In genomic region chr6:32609731-32610640, GRCh38 we compare ENCODE assay signal across 8 cellular contexts. TPM values are rescaled to one million over a fixed set of nuclear protein-coding genes. Genes with fewer than 3 reads are reported as not detected.
DNase-seq lines count a peak whose midpoint lies in the region; ATAC-seq and TF ChIP-seq lines count a peak whose summit lies in the region.

No MANE protein-coding gene starts in this region.

- peak; percentile 59 for DNase-seq in activated CD8-positive, alpha-beta memory T cell treated with anti-CD3 and anti-CD28 coated beads for 24 hours
- no peak for DNase-seq in activated CD8-positive, alpha-beta memory T cell treated with anti-CD3 and anti-CD28 coated beads, Interleukin-2, amount 50 U/mL, for 48 hours
- DNase-seq in HEK293T (ENCODE audit: extremely low spot score) (peak; percentile 92), UCSD-AML1 (lab: John Stamatoyannopoulos, UW; ENCODE audit: unreplicated experiment) (peak; percentile 19), dedifferentiated amniotic fluid mesenchymal stem cell (ENCODE audit: extremely low spot score) (peak; percentile 66), left lobe of liver (ENCODE audit: low spot score) (no peak)
- peak; percentile 13 to 26 for DNase-seq in stimulated activated CD8-positive, alpha-beta memory T cell treated with anti-CD3 and anti-CD28 coated beads, Interleukin-15, amount 100 ng/mL, for 4 hours (ENCODE audit: low read depth in 2 of 2)

- no peak for TF ChIP-seq CTCF in Loucy (conservative IDR thresholded peaks at IDR 0.05; ENCODE audit: low read length)

- no peaks in the 10 kb centered on the region for H3K79me2 ChIP-seq in Loucy (ENCODE audit: insufficient read depth, low read length)

- no peaks in the 10 kb centered on the region for H3F3A ChIP-seq in Loucy (ENCODE audit: low read depth)

- no peaks in the 10 kb centered on the region for H3K9me2 ChIP-seq in Loucy (replicated peaks; ENCODE audit: low read depth, low read length)

- H3K36me3 ChIP-seq in Loucy (ENCODE audit: insufficient read depth, low read length) = no peaks in the 10 kb centered on the region

- H3K9me3 ChIP-seq in Loucy (ENCODE audit: insufficient read depth, low read depth, low read length) = no peaks in the 10 kb centered on the region

- POLR2A ChIA-PET in HEK293T (lab: Yijun Ruan, JAX) = no interaction called here

- H3K4me3 ChIP-seq in Loucy (ENCODE audit: low read length, poor library complexity, severe bottlenecking) = peak overlapping the region; percentile 51

- CTCF ChIA-PET in HEK293T (lab: Yijun Ruan, JAX) = interaction anchor here (0.6 to 0.7 kb wide), 2 partner anchors 13 to 90 kb away, joined by 3 to 4 read pairs; no protein-coding TSS in a partner anchor

- peak overlapping the region; percentile 69 for H3K4me2 ChIP-seq in Loucy (ENCODE audit: low read depth, low read length, poor library complexity, severe bottlenecking)

- peaks cover 27% of the 10 kb centered on the region for H3K27me3 ChIP-seq in Loucy (ENCODE audit: insufficient read depth, low read length, poor library complexity, severe bottlenecking)

- peak; percentile 88 for ATAC-seq in left lobe of liver

- H3K4me1 ChIP-seq in Loucy (ENCODE audit: insufficient read depth, low read length, poor library complexity, severe bottlenecking) = peaks cover 3% of the 10 kb centered on the region

- no peak overlapping the region for H3K9ac ChIP-seq in Loucy (ENCODE audit: low read depth, low read length, poor library complexity, severe bottlenecking)

- H4K20me1 ChIP-seq in Loucy (ENCODE audit: insufficient read depth, low read length, poor library complexity, severe bottlenecking) = no peaks in the 10 kb centered on the region

- H2AFZ ChIP-seq in Loucy (ENCODE audit: low read length) = peak overlapping the region; percentile 76

TF ChIP-seq in HEK293T, 16 proteins besides CTCF, POLR2A, EP300 and RAD21:
- TF ChIP-seq FOXK2 (IDR thresholded peaks at IDR 0.05) (no peak), BHLHE40 (IDR thresholded peaks at IDR 0.05; ENCODE audit: borderline replicate concordance) (no peak), FOXA1 (IDR thresholded peaks at IDR 0.05) (no peak), SUZ12 (IDR thresholded peaks at IDR 0.05) (no peak), ARNT (IDR thresholded peaks at IDR 0.05) (no peak), TARDBP (IDR thresholded peaks at IDR 0.05) (no peak), PKNOX1 (IDR thresholded peaks at IDR 0.05) (no peak), ELF4 (IDR thresholded peaks at IDR 0.05) (no peak), LEF1 (IDR thresholded peaks at IDR 0.05; ENCODE audit: borderline replicate concordance) (no peak), NFRKB (IDR thresholded peaks at IDR 0.05) (no peak), HDGF (IDR thresholded peaks at IDR 0.05; ENCODE audit: borderline replicate concordance) (no peak), FOXM1 (IDR thresholded peaks at IDR 0.05; ENCODE audit: borderline replicate concordance) (no peak)

RNA-seq across cellular contexts. Expression of gene HLA-DRB1, which starts 20.3 kb away (rescaled TPM):
- total RNA-seq in left lobe of liver = 15.3 TPM

RNA-seq across cellular contexts. Expression of gene HLA-DQA1, which starts 27.2 kb away (rescaled TPM):
- 1.2 TPM for total RNA-seq in left lobe of liver

RNA-seq across cellular contexts. Expression of gene HLA-DQB1, which starts 56.5 kb away (rescaled TPM):
- total RNA-seq in left lobe of liver = 0.68 TPM

Comparison
In these comparisons a context has a peak if more than half of its experiments do, and no peak if none do; other contexts are left out.
1. DNase-seq: peak in activated CD8-positive, alpha-beta memory T cell treated with anti-CD3 and anti-CD28 coated beads for 24 hours (single experiment), HEK293T (single experiment), UCSD-AML1 (single experiment), dedifferentiated amniotic fluid mesenchymal stem cell (single experiment) and stimulated activated CD8-positive, alpha-beta memory T cell treated with anti-CD3 and anti-CD28 coated beads, Interleukin-15, amount 100 ng/mL, for 4 hours (2 of 2); none in activated CD8-positive, alpha-beta memory T cell treated with anti-CD3 and anti-CD28 coated beads, Interleukin-2, amount 50 U/mL, for 48 hours (single experiment) and left lobe of liver (single experiment).